Comparison of ENCODE assay signal across 8 cellular contexts in the genomic region with DNA sequence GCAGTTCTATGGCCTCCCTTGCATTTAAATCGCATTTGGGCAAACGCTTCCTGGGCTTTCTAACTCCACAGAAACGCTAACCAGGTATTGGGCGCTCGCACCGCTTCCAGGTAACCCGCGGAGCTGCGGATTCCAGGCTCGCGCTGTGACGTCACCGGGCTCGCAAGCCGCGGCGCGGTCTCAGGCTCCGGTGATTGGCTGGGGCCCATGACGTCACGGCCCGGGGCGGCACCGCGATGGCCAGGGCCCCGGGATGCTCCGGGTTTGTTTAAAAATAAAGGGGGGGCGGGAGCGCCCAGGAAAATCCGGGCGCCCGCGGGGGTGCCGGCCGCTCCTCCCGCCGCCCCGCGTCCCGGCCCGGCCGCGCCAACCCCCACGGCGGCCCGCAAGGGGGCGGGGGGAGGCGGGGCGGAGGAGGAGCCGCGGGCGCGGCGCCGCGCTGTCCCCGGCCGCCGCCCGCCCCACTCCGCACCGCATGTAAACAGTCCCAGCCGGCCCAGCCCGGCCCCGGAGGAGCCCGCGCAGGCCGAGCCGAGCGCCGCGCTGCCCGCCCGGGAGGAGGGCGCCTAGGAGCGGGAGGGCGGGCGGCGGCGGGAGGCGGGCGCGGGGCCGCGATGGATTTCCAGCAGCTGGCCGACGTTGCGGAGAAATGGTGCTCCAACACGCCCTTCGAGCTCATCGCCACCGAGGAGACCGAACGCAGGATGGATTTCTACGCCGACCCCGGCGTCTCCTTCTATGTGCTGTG. TPM values are rescaled to one million over a fixed set of nuclear protein-coding genes. Genes with fewer than 3 reads are reported as not detected.
DNase-seq lines count a peak whose midpoint lies in the region; ATAC-seq and TF ChIP-seq lines count a peak whose summit lies in the region.

A gene (plus strand): TSS at position 464 of the 748 bp plus-strand sequence. CDS start 151 bp downstream, at position 615.

- intact Hi-C loops in Panc1 (cut with micrococcal nuclease; ENCODE audit: unreplicated experiment) (no loop called here), esophagus squamous epithelium (cut with DNase I) (no loop called here)

- in situ Hi-C loops in Panc1 (cut with HindIII; ENCODE audit: low pct_unique_long_range_greater_than_20kb, low sequenced_read_pairs): no loop called here

- DNase-seq in DMS 273 treated with DMSO at 0.1 percent for 48 hours (lab: John Stamatoyannopoulos, UW) (peak; percentile 77), Panc1 (ENCODE audit: low read depth, low spot score) (no peak), activated T-helper 1 cell treated with Interleukin-2 at 50 U/mL for 16 hours (ENCODE audit: low read depth) (peak; percentile 79), esophagus squamous epithelium (lab: John Stamatoyannopoulos, UW) (no peak)
- DNase-seq in stimulated activated CD8-positive, alpha-beta memory T cell treated with anti-CD3 and anti-CD28 coated beads, Interleukin-4, amount 100 ng/mL, for 48 hours: peak; percentile 89

- no TSS peak for BruUV-seq in Panc1 (replicated peaks; lab: Mats Ljungman, UMichigan)

- no peak for TF ChIP-seq CTCF in Panc1 (IDR thresholded peaks at IDR 0.05)
- peak in 4 of 6 experiments; percentile 18 to 43 (median 28) for TF ChIP-seq CTCF in esophagus squamous epithelium (IDR thresholded peaks at IDR 0.05)

- POLR2A ChIA-PET in Panc1 (lab: Charles Lee): no interaction called here

- H3K4me1 ChIP-seq in Panc1 (ENCODE audit: control insufficient read depth, insufficient read depth, low read length) (no peaks in the 10 kb centered on the region), esophagus squamous epithelium (peaks cover 0 to 33% (median 15%) of the 10 kb centered on the region in 3 donors), muscle layer of duodenum (ENCODE audit: control insufficient read depth in 1 of 2, insufficient read depth in 2 of 2, low read length in 2 of 2) (peaks cover 0 to 7% of the 10 kb centered on the region in 2 donors)

- peaks cover 5% of the 10 kb centered on the region; the same call in 1 of the 2 replicates for H3K27me3 ChIP-seq in Panc1 (ENCODE audit: control insufficient read depth, insufficient read depth, low read length)
- no peaks in the 10 kb centered on the region for H3K27me3 ChIP-seq in esophagus squamous epithelium
- H3K27me3 ChIP-seq in muscle layer of duodenum (ENCODE audit: low read depth, low read length): no peaks in the 10 kb centered on the region

- WGBS in esophagus squamous epithelium, 2 donors: 0 to 2% methylated on average over 16 of the region's 98 CpGs

- H3K27ac ChIP-seq in Panc1 (ENCODE audit: low read length) (no peak within 1 kb of the TSS), esophagus squamous epithelium (peak within 1 kb of the TSS; percentile 91 to 98 (median 95)), muscle layer of duodenum (ENCODE audit: low read length) (peak within 1 kb of the TSS; percentile 36)

- TF ChIP-seq EP300 in Ishikawa (IDR thresholded peaks at IDR 0.05; ENCODE audit: borderline replicate concordance): no peak

- H3K4me3 ChIP-seq in Panc1 (ENCODE audit: low read depth in 2 of 2, low read length in 2 of 2) (peak within 1 kb of the TSS; percentile 63 to 75), esophagus squamous epithelium (peak within 1 kb of the TSS; percentile 71 to 90 (median 78)), muscle layer of duodenum (ENCODE audit: low read depth in 1 of 2, low read length in 2 of 2) (peak within 1 kb of the TSS; percentile 84 to 85)

- CTCF ChIA-PET in Panc1 (lab: Charles Lee): interaction anchor here (0.6 to 1.0 kb wide), 2 partner anchors 279 to 784 kb away, joined by 3 to 7 read pairs; no protein-coding TSS in a partner anchor

- no peaks in the 10 kb centered on the region for H3K36me3 ChIP-seq in Panc1 (ENCODE audit: control insufficient read depth, insufficient read depth, low read length)
- H3K36me3 ChIP-seq in esophagus squamous epithelium: no peaks in the 10 kb centered on the region
- H3K36me3 ChIP-seq in muscle layer of duodenum (ENCODE audit: control insufficient read depth in 1 of 2, insufficient read depth in 2 of 2, low read length in 2 of 2): peaks cover 0 to 2% of the 10 kb centered on the region in 2 donors

- H3K9me3 ChIP-seq in Panc1 (ENCODE audit: control insufficient read depth, insufficient read depth, low read depth, low read length) (no peaks in the 10 kb centered on the region), esophagus squamous epithelium (no peaks in the 10 kb centered on the region), muscle layer of duodenum (ENCODE audit: control insufficient read depth in 1 of 2, low read length in 2 of 2) (no peaks in the 10 kb centered on the region)

- TF ChIP-seq RAD21 in Ishikawa (IDR thresholded peaks at IDR 0.05; ENCODE audit: low read depth): no peak

- ATAC-seq in GM21619 (IDR thresholded peaks at IDR 0.05; ENCODE audit: unreplicated experiment): peak; percentile 81
- ATAC-seq in Panc1: peak; percentile 94

- peak in 2 of 4 donors; percentile 64 to 65 for TF ChIP-seq POLR2A in esophagus squamous epithelium (IDR thresholded peaks at IDR 0.05)

TF ChIP-seq in Ishikawa, 13 proteins besides CTCF, POLR2A, EP300 and RAD21:
- TF ChIP-seq FOXM1 (IDR thresholded peaks at IDR 0.05; ENCODE audit: borderline replicate concordance, low read depth): no peak
- TF ChIP-seq NFIC (IDR thresholded peaks at IDR 0.05): no peak
- TF ChIP-seq CREB1 (IDR thresholded peaks at IDR 0.05; ENCODE audit: low read depth): peak; percentile 93
- TF ChIP-seq TEAD4 (IDR thresholded peaks at IDR 0.05): peak; percentile 53; the same call in 1 of the 2 replicates
- TF ChIP-seq, protein P1, sequence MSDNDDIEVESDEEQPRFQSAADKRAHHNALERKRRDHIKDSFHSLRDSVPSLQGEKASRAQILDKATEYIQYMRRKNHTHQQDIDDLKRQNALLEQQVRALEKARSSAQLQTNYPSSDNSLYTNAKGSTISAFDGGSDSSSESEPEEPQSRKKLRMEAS (IDR thresholded peaks at IDR 0.05): peak; percentile 15; the same call in 1 of the 2 replicates
- no peak for TF ChIP-seq TAF1 (IDR thresholded peaks at IDR 0.05; ENCODE audit: low read depth)
- TF ChIP-seq, protein P2, sequence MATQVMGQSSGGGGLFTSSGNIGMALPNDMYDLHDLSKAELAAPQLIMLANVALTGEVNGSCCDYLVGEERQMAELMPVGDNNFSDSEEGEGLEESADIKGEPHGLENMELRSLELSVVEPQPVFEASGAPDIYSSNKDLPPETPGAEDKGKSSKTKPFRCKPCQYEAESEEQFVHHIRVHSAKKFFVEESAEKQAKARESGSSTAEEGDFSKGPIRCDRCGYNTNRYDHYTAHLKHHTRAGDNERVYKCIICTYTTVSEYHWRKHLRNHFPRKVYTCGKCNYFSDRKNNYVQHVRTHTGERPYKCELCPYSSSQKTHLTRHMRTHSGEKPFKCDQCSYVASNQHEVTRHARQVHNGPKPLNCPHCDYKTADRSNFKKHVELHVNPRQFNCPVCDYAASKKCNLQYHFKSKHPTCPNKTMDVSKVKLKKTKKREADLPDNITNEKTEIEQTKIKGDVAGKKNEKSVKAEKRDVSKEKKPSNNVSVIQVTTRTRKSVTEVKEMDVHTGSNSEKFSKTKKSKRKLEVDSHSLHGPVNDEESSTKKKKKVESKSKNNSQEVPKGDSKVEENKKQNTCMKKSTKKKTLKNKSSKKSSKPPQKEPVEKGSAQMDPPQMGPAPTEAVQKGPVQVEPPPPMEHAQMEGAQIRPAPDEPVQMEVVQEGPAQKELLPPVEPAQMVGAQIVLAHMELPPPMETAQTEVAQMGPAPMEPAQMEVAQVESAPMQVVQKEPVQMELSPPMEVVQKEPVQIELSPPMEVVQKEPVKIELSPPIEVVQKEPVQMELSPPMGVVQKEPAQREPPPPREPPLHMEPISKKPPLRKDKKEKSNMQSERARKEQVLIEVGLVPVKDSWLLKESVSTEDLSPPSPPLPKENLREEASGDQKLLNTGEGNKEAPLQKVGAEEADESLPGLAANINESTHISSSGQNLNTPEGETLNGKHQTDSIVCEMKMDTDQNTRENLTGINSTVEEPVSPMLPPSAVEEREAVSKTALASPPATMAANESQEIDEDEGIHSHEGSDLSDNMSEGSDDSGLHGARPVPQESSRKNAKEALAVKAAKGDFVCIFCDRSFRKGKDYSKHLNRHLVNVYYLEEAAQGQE (IDR thresholded peaks at IDR 0.05; ENCODE audit: low read depth): no peak

RNA-seq across cellular contexts. Expression of the gene that starts here (rescaled TPM):
- 1.2 TPM for total RNA-seq in Panc1 (2021; ENCODE audit: unreplicated experiment)
- 1.6 TPM for polyA plus RNA-seq in Panc1 (2012; ENCODE audit: insufficient read length)
- 10 to 100 TPM; 10.4 to 88.9 (median 18.6) TPM for total RNA-seq in esophagus squamous epithelium

Comparison
In these comparisons a context has a peak if more than half of its experiments do, and no peak if none do; other contexts are left out.
1. DNase-seq: peak in DMS 273 treated with DMSO at 0.1 percent for 48 hours (single experiment), activated T-helper 1 cell treated with Interleukin-2 at 50 U/mL for 16 hours (single experiment) and stimulated activated CD8-positive, alpha-beta memory T cell treated with anti-CD3 and anti-CD28 coated beads, Interleukin-4, amount 100 ng/mL, for 48 hours (single experiment); none in Panc1 (single experiment) and esophagus squamous epithelium (single experiment).
2. Peak in every context shown above with its lines, with median percentiles within 50 percentile points of each other: H3K4me3 ChIP-seq.